Comparison of ENCODE assay signal across 23 cellular contexts in genomic region chr20:17657079-17657825, GRCh38. TPM values are rescaled to one million over a fixed set of nuclear protein-coding genes. Genes with fewer than 3 reads are reported as not detected.
A peak's percentile ranks its signal among the peaks of the same experiment; 100 is the strongest.
DNase-seq lines count a peak whose midpoint lies in the region; ATAC-seq, FAIRE-seq and TF ChIP-seq lines count a peak whose summit lies in the region.
"Had no signal": no experiment of that assay in that cellular context is flagged by ENCODE, and none has a peak within 500 bp of the region (broad histone marks: within the 10 kb centered on the region; RNA-seq: fewer than 3 reads in every experiment).

No MANE protein-coding gene starts in this region.

- H4K8ac ChIP-seq in H1 (ENCODE audit: extremely low read depth, insufficient read depth, low read length), result no peak overlapping the region

- H3K9me3 ChIP-seq in heart left ventricle (peaks cover 0 to 5% (median 0%) of the 10 kb centered on the region in 12 donors), right atrium auricular region (peaks cover 0 to 6% of the 10 kb centered on the region in 2 donors), H1 (ENCODE audit: insufficient read depth in 2 of 2, low read depth in 1 of 2, low read length in 1 of 2) (peaks cover 6 to 13% of the 10 kb centered on the region in 2 experiments), thyroid gland (no peaks in the 10 kb centered on the region)
- H3K9me3 ChIP-seq: vagina had no signal

- H3K4me3 ChIP-seq in heart left ventricle (no peak overlapping the region), right atrium auricular region (no peak overlapping the region), H1 (ENCODE audit: extremely low read depth in 1 of 4, insufficient read depth in 2 of 4, low read depth in 3 of 4, low read length in 4 of 4) (no peak overlapping the region), thyroid gland (replicated peaks in 1 of 3) (no peak overlapping the region)
- H3K4me3 ChIP-seq: cardiac muscle cell, K562, neural progenitor cell, vagina had no signal

- H3K9me3 Mint-ChIP-seq in nephron, result no peaks in the 10 kb centered on the region
- H3K9me3 Mint-ChIP-seq: T-helper 1 cell treated with Interleukin-12 subunit alpha and Interleukin-12 subunit beta and Interleukin-4 antibody, amounts not matched to agents 30 μg/mL and 1 μg/mL, for 36 hours had no signal

- H2AFZ ChIP-seq in H1 (ENCODE audit: low read length), result no peak overlapping the region
- H2AFZ ChIP-seq: neural progenitor cell had no signal

- peaks cover 2 to 74% of the 10 kb centered on the region in 2 experiments; a peak in 3 of 4 replicates for H3K79me2 ChIP-seq in H1 (ENCODE audit: control insufficient read depth in 1 of 2, insufficient read depth in 2 of 2, low read length in 2 of 2)

- H2BK15ac ChIP-seq in H1 (ENCODE audit: low read length), result no peak overlapping the region; the same call in 1 of the 2 replicates

- peaks cover 74% of the 10 kb centered on the region for H3K4me1 Mint-ChIP-seq in nephron

- no peak overlapping the region for H3K4me2 ChIP-seq in H1 (ENCODE audit: insufficient read depth in 1 of 2, low read depth in 2 of 2, low read length in 2 of 2)
- H3K4me2 ChIP-seq: neural progenitor cell had no signal

- H3K23me2 ChIP-seq in H1 (ENCODE audit: low read depth, low read length), result no peaks in the 10 kb centered on the region

- no peak overlapping the region for H3K14ac ChIP-seq in H1 (ENCODE audit: insufficient read length)

- peaks cover 24% of the 10 kb centered on the region for H3K79me1 ChIP-seq in H1 (ENCODE audit: low read depth, low read length)

- H3K27ac ChIP-seq in heart left ventricle (no peak overlapping the region), right atrium auricular region (no peak overlapping the region), H1 (ENCODE audit: low read depth, low read length) (no peak overlapping the region), thyroid gland (no peak overlapping the region)
- H3K27ac ChIP-seq: cardiac muscle cell, neural progenitor cell, vagina, VCaP had no signal

- H2BK20ac ChIP-seq in H1 (ENCODE audit: low read length), result no peak overlapping the region

- H4K20me1 ChIP-seq in H1 (replicated peaks in 1 of 2; ENCODE audit: control insufficient read depth in 1 of 2, insufficient read depth in 2 of 2, low read length in 2 of 2), result peaks cover 2 to 8% of the 10 kb centered on the region in 2 experiments

- peak overlapping the region in 2 of 3 experiments; percentile 39 to 62 for H3K27ac Mint-ChIP-seq in nephron
- H3K27ac Mint-ChIP-seq: neural progenitor cell; T-helper 1 cell treated with Interleukin-12 subunit alpha and Interleukin-12 subunit beta and Interleukin-4 antibody, amounts not matched to agents 30 μg/mL and 1 μg/mL, for 36 hours had no signal

- no peaks in the 10 kb centered on the region for H3K27me3 ChIP-seq in heart left ventricle
- H3K27me3 ChIP-seq in right atrium auricular region, result no peaks in the 10 kb centered on the region
- H3K27me3 ChIP-seq in H1 (replicated peaks in 1 of 4; ENCODE audit: control insufficient read depth in 3 of 4, extremely low read depth in 1 of 4, insufficient read depth in 3 of 4, low read length in 3 of 4), result no peaks in the 10 kb centered on the region
- H3K27me3 ChIP-seq in thyroid gland, result no peaks in the 10 kb centered on the region
- H3K27me3 ChIP-seq: cardiac muscle cell, neural progenitor cell, vagina had no signal

- H4K91ac ChIP-seq in H1 (replicated peaks; ENCODE audit: insufficient read length, low read length), result no peak overlapping the region

- POLR2A ChIA-PET in H1 (lab: Charles Lee; ENCODE audit: partially characterized antibody), result interaction anchor here (1.0 to 1.3 kb wide), 3 partner anchors 9 to 311 kb away, joined by 3 to 4 read pairs (median 3); partner anchors contain the start of genes MGME1 and SNX5

- no peak overlapping the region for H4K5ac ChIP-seq in H1 (ENCODE audit: insufficient read length, low read depth, low read length)

- H3K4ac ChIP-seq in H1 (replicated peaks; ENCODE audit: insufficient read length, low read depth, low read length), result no peak overlapping the region

- TF ChIP-seq POLR2A in heart left ventricle (IDR thresholded peaks at IDR 0.05), result no peak
- TF ChIP-seq POLR2A in H1 (IDR thresholded peaks at IDR 0.05; ENCODE audit: control extremely low read depth in 1 of 2, low read depth in 2 of 2, low read length in 2 of 2), result no peak
- TF ChIP-seq POLR2A in thyroid gland (IDR thresholded peaks at IDR 0.05), result no peak

- H3K23ac ChIP-seq in H1 (ENCODE audit: insufficient read length), result no peak overlapping the region

- peak in 3 of 4 donors; percentile 22 to 46 (median 41) for ATAC-seq in heart left ventricle
- ATAC-seq: K562 had no signal

- TF ChIP-seq CTCF in heart left ventricle (IDR thresholded peaks at IDR 0.05) (no peak), right atrium auricular region (IDR thresholded peaks at IDR 0.05) (no peak), H1 (IDR thresholded peaks at IDR 0.05; ENCODE audit: control extremely low read depth in 1 of 3, insufficient read depth in 1 of 3, low read depth in 1 of 3, low read length in 3 of 3) (no peak), nephron (IDR thresholded peaks at IDR 0.05; ENCODE audit: unreplicated experiment in 3 of 3) (no peak), thyroid gland (IDR thresholded peaks at IDR 0.05) (no peak)

- H3K36me3 Mint-ChIP-seq in nephron (ENCODE audit: low read depth), result peaks cover 68% of the 10 kb centered on the region

- H3K36me3 ChIP-seq in heart left ventricle (peaks cover 0 to 65% (median 18%) of the 10 kb centered on the region in 9 donors), right atrium auricular region (peaks cover 25% of the 10 kb centered on the region), H1 (ENCODE audit: control insufficient read depth in 2 of 4, insufficient read depth in 4 of 4, low read length in 3 of 4) (peaks cover 0 to 20% (median 10%) of the 10 kb centered on the region in 4 experiments; a peak in 5 of 8 replicates), thyroid gland (peaks cover 7 to 19% of the 10 kb centered on the region in 2 donors)
- H3K36me3 ChIP-seq: cardiac muscle cell, neural progenitor cell had no signal

- no peaks in the 10 kb centered on the region for H3K27me3 Mint-ChIP-seq in nephron (ENCODE audit: low read depth)

- no peak for TF ChIP-seq RAD21 in H1 (IDR thresholded peaks at IDR 0.05 in 1 of 2, conservative IDR thresholded peaks at IDR 0.05 in 1 of 2; ENCODE audit: low read depth in 2 of 2, low read length in 2 of 2)

- H3K56ac ChIP-seq in H1 (replicated peaks; ENCODE audit: insufficient read length, low read depth, low read length), result no peak overlapping the region

- 0 out of 2 replicates have a peak overlapping the region, but pooled peaks have one; percentile 7 for H2BK5ac ChIP-seq in H1 (ENCODE audit: low read depth, low read length)

- H3K4me3 Mint-ChIP-seq in nephron, result no peak overlapping the region
- H3K4me3 Mint-ChIP-seq: neural progenitor cell; T-helper 1 cell treated with Interleukin-12 subunit alpha and Interleukin-12 subunit beta and Interleukin-4 antibody, amounts not matched to agents 30 μg/mL and 1 μg/mL, for 36 hours had no signal

- H3K9ac ChIP-seq in H1 (replicated peaks in 1 of 4; ENCODE audit: extremely low read depth in 1 of 4, low read depth in 3 of 4, low read length in 3 of 4), result no peak overlapping the region
- H3K9ac ChIP-seq: neural progenitor cell had no signal

- H3K4me1 ChIP-seq in heart left ventricle, result peaks cover 0 to 43% (median 23%) of the 10 kb centered on the region in 12 donors
- H3K4me1 ChIP-seq in right atrium auricular region, result peaks cover 0 to 27% of the 10 kb centered on the region in 2 donors
- peaks cover 6 to 11% (median 8%) of the 10 kb centered on the region in 4 experiments; a peak in 5 of 7 replicates for H3K4me1 ChIP-seq in H1 (replicated peaks in 1 of 4; ENCODE audit: control insufficient read depth in 3 of 4, insufficient read depth in 4 of 4, low read length in 3 of 4)
- H3K4me1 ChIP-seq in thyroid gland, result peaks cover 29 to 50% of the 10 kb centered on the region in 2 donors
- H3K4me1 ChIP-seq: neural progenitor cell had no signal

- WGBS in heart left ventricle, 4 donors, result 72 to 80% (median 73%) methylated on average over 9 of the region's 9 CpGs
- WGBS in H1 (ENCODE audit: extremely low coverage in 1 of 2, insufficient coverage in 1 of 2, insufficient read length in 1 of 2, insufficient replicate concordance in 2 of 2, low coverage in 1 of 2, low lambda C conversion rate in 2 of 2, missing lambda C conversion rate in 1 of 2), 2 experiments, result 90% methylated on average over 8 of the region's 9 CpGs; no CpG with 5 or more reads in 1 of the 2 experiments
- WGBS in thyroid gland, 2 donors, result 76 to 77% methylated on average over 9 of the region's 9 CpGs

- no peak overlapping the region; the same call in 1 of the 2 replicates for H3K18ac ChIP-seq in H1 (ENCODE audit: extremely low read depth, low read length)

- H2AK5ac ChIP-seq in H1 (ENCODE audit: low read depth, low read length), result no peak overlapping the region

- DNase-seq in heart left ventricle (peak in 1 of 5 donors; percentile 19), right atrium auricular region (ENCODE audit: low spot score) (no peak), H1 (ENCODE audit: low read depth in 1 of 2, low spot score in 2 of 2) (no peak), kidney tubule cell (ENCODE audit: low spot score) (no peak), DMS53 (lab: John Stamatoyannopoulos, UW) (no peak), thyroid gland (no peak)
- no peak for DNase-seq in activated CD8-positive, alpha-beta memory T cell treated with anti-CD3 and anti-CD28 coated beads, Interleukin-2, amount 50 U/mL, for 48 hours
- DNase-seq: ACHN; activated CD4-positive, alpha-beta T cell treated with anti-CD3 and anti-CD28 coated beads, Interleukin-2, amount 50 U/mL, for 48 hours; activated naive CD4-positive, alpha-beta T cell treated with Interleukin-2 at 50 U/mL for 16 hours; erythroblast; foreskin melanocyte; kidney; mesendoderm; NCI-H69; stimulated activated CD8-positive, alpha-beta memory T cell treated with anti-CD3 and anti-CD28 coated beads, Interleukin-4, amount 100 ng/mL, for 48 hours had no signal

- H2BK120ac ChIP-seq in H1 (replicated peaks; ENCODE audit: low read depth, low read length), result no peak overlapping the region

- H2BK12ac ChIP-seq in H1 (ENCODE audit: low read depth, low read length), result no peak overlapping the region

- FAIRE-seq in H1 (lab: Jason Lieb, UNC), result no peak
- FAIRE-seq: K562, kidney had no signal

- intact Hi-C loops in heart left ventricle (cut with DNase I), result loop anchor here in 2 of 10 donors (5.0 to 10.0 kb wide), 2 partner anchors 245 to 248 kb away; no protein-coding TSS in a partner anchor
- intact Hi-C loops in thyroid gland (cut with DNase I), result loop anchor here (10.0 kb wide), 1 partner anchor 248 kb away; no protein-coding TSS in a partner anchor

- CTCF ChIA-PET in H1 (lab: Charles Lee; ENCODE audit: partially characterized antibody), result interaction anchor here (0.6 to 5.9 kb wide), 8 partner anchors 8 to 281 kb away, joined by 3 to 26 read pairs (median 8); partner anchors contain the start of gene RRBP1

- no peak for TF ChIP-seq EP300 in H1 (IDR thresholded peaks at IDR 0.05; ENCODE audit: borderline replicate concordance in 1 of 2, low read depth in 2 of 2, low read length in 2 of 2)

RNA-seq across cellular contexts. Expression of gene RRBP1, which starts 24.8 kb away (rescaled TPM):
- total RNA-seq in heart left ventricle (10 to 100 TPM; 27.9 to 91.3 (median 40.0) TPM), right atrium auricular region (10 to 100 TPM; 52.0 to 57.7 TPM), thyroid gland (100 to 1,000 TPM; 149 to 287 (median 221) TPM)
- polyA plus RNA-seq in heart left ventricle (10 to 100 TPM; 24.9 to 53.8 TPM), H1 (2011; rRNA removed) (15.9 and 20.2 TPM in 2 replicates)
- total RNA-seq in H1 (2021; fragmentation: NEBNext Ultra II Directional; extraction: Animal tissue kit (Norgen Biotek cat#: 25700)), result 153 and 157 TPM in 2 replicates
- 37.4 TPM for polyA plus RNA-seq in H1 (2011; cell fraction: cytosol; rRNA removed)
- 71.6 TPM for polyA plus RNA-seq in H1 (2011; cell fraction: nucleus; rRNA removed)
- 82.9 to 111 TPM (median 107 TPM) in 4 replicates for polyA plus RNA-seq in H1 (2012, experiment 1 of 2)
- 24.2 TPM for polyA plus RNA-seq in H1 (2012, experiment 2 of 2)
- 178 TPM for polyA plus RNA-seq in H1 (2013, experiment 1 of 2)
- polyA plus RNA-seq in H1 (2013, experiment 2 of 2), result 185 TPM
- 25.7 and 32.9 TPM in 2 replicates for polyA minus RNA-seq in H1 (2011; rRNA and poly(A)+ RNA removed)
- 45.1 TPM for polyA minus RNA-seq in H1 (2011; cell fraction: cytosol; rRNA and poly(A)+ RNA removed)
- 40.6 TPM for polyA minus RNA-seq in H1 (2011; cell fraction: nucleus; rRNA and poly(A)+ RNA removed)

RNA-seq across cellular contexts. Expression of gene BANF2, which starts 42.5 kb away (rescaled TPM):
- total RNA-seq in heart left ventricle, result not detected
- polyA plus RNA-seq in heart left ventricle, result not detected
- not detected for total RNA-seq in right atrium auricular region
- not detected in 2 replicates for total RNA-seq in H1 (2021; fragmentation: NEBNext Ultra II Directional; extraction: Animal tissue kit (Norgen Biotek cat#: 25700))
- polyA plus RNA-seq in H1 (2011; rRNA removed), result not detected in 2 replicates
- polyA plus RNA-seq in H1 (2011; cell fraction: cytosol; rRNA removed), result not detected
- not detected for polyA plus RNA-seq in H1 (2011; cell fraction: nucleus; rRNA removed)
- not detected in 4 replicates for polyA plus RNA-seq in H1 (2012, experiment 1 of 2)
- not detected for polyA plus RNA-seq in H1 (2012, experiment 2 of 2)
- not detected for polyA plus RNA-seq in H1 (2013, experiment 1 of 2)
- polyA plus RNA-seq in H1 (2013, experiment 2 of 2), result not detected
- polyA minus RNA-seq in H1 (2011; rRNA and poly(A)+ RNA removed), result not detected in 2 replicates
- polyA minus RNA-seq in H1 (2011; cell fraction: cytosol; rRNA and poly(A)+ RNA removed), result not detected
- not detected for polyA minus RNA-seq in H1 (2011; cell fraction: nucleus; rRNA and poly(A)+ RNA removed)
- 10 to 100 TPM in 1 of 4 donors, not detected in 3; 15.2 TPM for total RNA-seq in thyroid gland
- total RNA-seq: cardiac muscle cell, K562, kidney, vagina had no signal
- polyA plus RNA-seq: cardiac muscle cell, K562 had no signal
